ENCODE assay signal across 36 cellular contexts in genomic region chr5:127777957-127778356, GRCh38.
"Had no signal": no experiment of that assay in that cellular context is flagged by ENCODE, and none has a peak within 500 bp of the region (broad histone marks: within the 10 kb centered on the region; RNA-seq: fewer than 3 reads in every experiment).

No MANE protein-coding gene starts in this region.

- H3K27ac Mint-ChIP-seq: activated B cell treated with CpG ODN at 0.5 μM for 24 hours; activated CD4-positive, alpha-beta memory T cell treated with anti-CD3 and anti-CD28 coated beads for 36 hours; activated CD4-positive, alpha-beta T cell treated with anti-CD3 and anti-CD28 coated beads, Interleukin-2, amount 10 ng/mL, durations not matched to agents 24 days and 14 days; activated CD8-positive, alpha-beta T cell treated with anti-CD3 and anti-CD28 coated beads for 36 hours; activated naive CD4-positive, alpha-beta T cell treated with anti-CD3 and anti-CD28 coated beads for 36 hours; activated naive CD4-positive, alpha-beta T cell treated with anti-CD3 and anti-CD28 coated beads, Interleukin-2, amount 50 U/mL, for 72 hours; activated naive CD8-positive, alpha-beta T cell treated with anti-CD3 and anti-CD28 coated beads for 36 hours; activated T-helper 1 cell treated with anti-CD3 and anti-CD28 coated beads, Interleukin-12 subunit alpha, Interleukin-12 subunit beta, Interleukin-2, Interleukin-4 antibody, amounts not matched to agents 30 ng/mL and 10 ng/mL and 1 ng/mL, durations not matched to agents 14 hours and 24 hours and 36 hours; brain; T-helper 1 cell treated with Interleukin-12 subunit alpha and Interleukin-12 subunit beta and Interleukin-4 antibody, amounts not matched to agents 30 μg/mL and 1 μg/mL, for 36 hours; T-helper 2 cell treated with Interferon-gamma antibody and Interleukin-4, amounts not matched to agents 5 μg/mL and 100 μg/mL, for 36 hours had no signal

- ATAC-seq: activated CD8-positive, alpha-beta T cell treated with anti-CD3 and anti-CD28 coated beads for 36 hours had no signal

- FAIRE-seq: bronchial epithelial cell, TTC549 had no signal

- H3K27me3 Mint-ChIP-seq: activated naive CD8-positive, alpha-beta T cell treated with anti-CD3 and anti-CD28 coated beads for 36 hours; central memory CD8-positive, alpha-beta T cell had no signal

- H3K36me3 Mint-ChIP-seq: activated CD4-positive, alpha-beta memory T cell treated with anti-CD3 and anti-CD28 coated beads for 36 hours; activated naive CD8-positive, alpha-beta T cell treated with anti-CD3 and anti-CD28 coated beads for 36 hours; brain had no signal

- H3K4me3 ChIP-seq: adrenal gland, cardiac muscle cell had no signal

- DNase-seq: activated B cell treated with CpG ODN at 0.5 μM for 24 hours; activated CD4-positive, alpha-beta memory T cell treated with anti-CD3 and anti-CD28 coated beads for 36 hours; activated CD4-positive, alpha-beta T cell treated with anti-CD3 and anti-CD28 coated beads for 4 hours; activated CD4-positive, alpha-beta T cell treated with anti-CD3 and anti-CD28 coated beads, Interleukin-2, amount 10 ng/mL, durations not matched to agents 24 days and 14 days; activated CD4-positive, alpha-beta T cell treated with anti-CD3 and anti-CD28 coated beads, Interleukin-2, amount 50 U/mL, for 1 hour; activated CD4-positive, alpha-beta T cell treated with anti-CD3 and anti-CD28 coated beads, Interleukin-2, amount 50 U/mL, for 4 hours; activated CD4-positive, CD25-positive, alpha-beta regulatory T cell treated with anti-CD3 and anti-CD28 coated beads, Interleukin-2, amount 50 U/mL, for 72 hours; activated CD8-positive, alpha-beta memory T cell treated with anti-CD3 and anti-CD28 coated beads, Interleukin-2, amount 50 U/mL, for 4 hours; activated CD8-positive, alpha-beta T cell treated with anti-CD3 and anti-CD28 coated beads for 36 hours; activated effector memory CD4-positive, alpha-beta T cell treated with anti-CD3 and anti-CD28 coated beads, Interleukin-2, amount 50 U/mL, for 16 hours; activated gamma-delta T cell treated with Interleukin-2 at 50 U/mL for 16 hours; activated naive CD4-positive, alpha-beta T cell; activated naive CD4-positive, alpha-beta T cell treated with anti-CD3 and anti-CD28 coated beads for 36 hours; activated naive CD4-positive, alpha-beta T cell treated with anti-CD3 and anti-CD28 coated beads, Interleukin-2, amount 50 U/mL, for 16 hours; activated naive CD8-positive, alpha-beta T cell treated with anti-CD3 and anti-CD28 coated beads for 36 hours; activated T-cell treated with anti-CD3 and anti-CD28 coated beads for 4 hours; activated T-cell treated with anti-CD3 and anti-CD28 coated beads, Interleukin-2, amount 50 U/mL, for 1 hour; activated T-cell treated with anti-CD3 and anti-CD28 coated beads, Interleukin-2, amount 50 U/mL, for 48 hours; adrenal gland; amniotic stem cell; aorta; caudate nucleus; cerebellar nuclear complex; T-helper 1 cell; T-helper 2 cell; T-helper 9 cell had no signal

- H3K9me3 Mint-ChIP-seq: central memory CD8-positive, alpha-beta T cell had no signal

- H3K4me3 Mint-ChIP-seq: activated B cell treated with CpG ODN at 0.5 μM for 24 hours; activated CD4-positive, alpha-beta memory T cell treated with anti-CD3 and anti-CD28 coated beads for 36 hours; activated CD4-positive, alpha-beta T cell treated with anti-CD3 and anti-CD28 coated beads, Interleukin-2, amount 10 ng/mL, durations not matched to agents 24 days and 14 days; activated CD8-positive, alpha-beta T cell treated with anti-CD3 and anti-CD28 coated beads for 36 hours; activated naive CD4-positive, alpha-beta T cell treated with anti-CD3 and anti-CD28 coated beads for 36 hours; activated naive CD8-positive, alpha-beta T cell treated with anti-CD3 and anti-CD28 coated beads for 36 hours; activated T-helper 1 cell treated with anti-CD3 and anti-CD28 coated beads, Interleukin-12 subunit alpha, Interleukin-12 subunit beta, Interleukin-2, Interleukin-4 antibody, amounts not matched to agents 30 ng/mL and 10 ng/mL and 1 ng/mL, durations not matched to agents 14 hours and 24 hours and 36 hours; brain; central memory CD8-positive, alpha-beta T cell; T-helper 1 cell treated with Interleukin-12 subunit alpha and Interleukin-12 subunit beta and Interleukin-4 antibody, amounts not matched to agents 30 μg/mL and 1 μg/mL, for 36 hours; T-helper 2 cell treated with Interferon-gamma antibody and Interleukin-4, amounts not matched to agents 5 μg/mL and 100 μg/mL, for 36 hours had no signal

- H3K36me3 ChIP-seq: adrenal gland, cardiac muscle cell had no signal

- H3K27ac ChIP-seq: adrenal gland, cardiac muscle cell, VCaP had no signal

- H3K27me3 ChIP-seq: adrenal gland, cardiac muscle cell had no signal

- H3K4me1 Mint-ChIP-seq: activated B cell treated with CpG ODN at 0.5 μM for 24 hours; activated naive CD8-positive, alpha-beta T cell treated with anti-CD3 and anti-CD28 coated beads for 36 hours; brain; central memory CD8-positive, alpha-beta T cell had no signal
